1 cellular context compared by ENCODE assay signal in the genomic region with DNA sequence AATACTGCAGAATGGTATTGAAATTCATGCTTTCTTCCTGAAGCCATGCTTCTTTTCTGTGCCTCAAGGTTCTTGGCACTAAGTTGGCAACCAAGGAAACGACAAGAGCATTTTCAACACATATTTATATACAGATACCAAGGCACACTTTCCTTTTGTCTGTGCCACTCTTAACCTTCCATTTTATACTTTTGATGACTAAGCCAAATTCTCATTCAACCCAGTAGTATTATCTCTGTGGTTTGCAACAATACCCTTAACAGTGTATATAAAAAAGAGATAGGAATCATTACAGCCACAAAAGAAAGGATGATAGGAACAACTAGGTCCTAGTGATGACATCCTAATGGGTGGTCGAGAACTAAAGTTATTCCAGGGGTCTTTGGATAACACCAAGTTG.
TF ChIP-seq lines count a peak whose summit lies in the region.

No MANE protein-coding gene starts in this region.

TF ChIP-seq in A549, 52 proteins besides CTCF, POLR2A, EP300 and RAD21 (continued from another document):
- TF ChIP-seq, protein P1, sequence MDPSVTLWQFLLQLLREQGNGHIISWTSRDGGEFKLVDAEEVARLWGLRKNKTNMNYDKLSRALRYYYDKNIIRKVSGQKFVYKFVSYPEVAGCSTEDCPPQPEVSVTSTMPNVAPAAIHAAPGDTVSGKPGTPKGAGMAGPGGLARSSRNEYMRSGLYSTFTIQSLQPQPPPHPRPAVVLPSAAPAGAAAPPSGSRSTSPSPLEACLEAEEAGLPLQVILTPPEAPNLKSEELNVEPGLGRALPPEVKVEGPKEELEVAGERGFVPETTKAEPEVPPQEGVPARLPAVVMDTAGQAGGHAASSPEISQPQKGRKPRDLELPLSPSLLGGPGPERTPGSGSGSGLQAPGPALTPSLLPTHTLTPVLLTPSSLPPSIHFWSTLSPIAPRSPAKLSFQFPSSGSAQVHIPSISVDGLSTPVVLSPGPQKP (IDR thresholded peaks at IDR 0.05; ENCODE audit: low read depth, low read length): no peak
- no peak for TF ChIP-seq JUNB (IDR thresholded peaks at IDR 0.05)
- TF ChIP-seq RFX5 (IDR thresholded peaks at IDR 0.05): no peak
- no peak for TF ChIP-seq GATA3 (IDR thresholded peaks at IDR 0.05; ENCODE audit: borderline replicate concordance)
TF ChIP-seq in A549: peak in this region for 1.
